9 cellular contexts compared by ENCODE assay signal in genomic region chr7:113289140-113289740, GRCh38.
DNase-seq lines count a peak whose midpoint lies in the region; ATAC-seq and TF ChIP-seq lines count a peak whose summit lies in the region.
"Had no signal": no experiment of that assay in that cellular context is flagged by ENCODE, and none has a peak within 500 bp of the region (broad histone marks: within the 10 kb centered on the region; RNA-seq: fewer than 3 reads in every experiment).

No MANE protein-coding gene starts in this region.

- peak; percentile 59 for TF ChIP-seq CTCF in GM13977 (IDR thresholded peaks at IDR 0.05; ENCODE audit: extremely low read depth, insufficient read depth, missing control alignments)
- peak; percentile 53 for TF ChIP-seq CTCF in PC-3 (conservative IDR thresholded peaks at IDR 0.05; ENCODE audit: low read depth, low read length)
- TF ChIP-seq CTCF in fibroblast of villous mesenchyme (IDR thresholded peaks at IDR 0.05; ENCODE audit: insufficient read depth, low read depth, low read length): peak; percentile 43
- TF ChIP-seq CTCF in sigmoid colon (IDR thresholded peaks at IDR 0.05): peak in 1 of 4 experiments; percentile 36

- POLR2A ChIA-PET in PC-3 (lab: Charles Lee; ENCODE audit: unreplicated experiment): no interaction called here

- no peaks in the 10 kb centered on the region for H4K20me1 ChIP-seq in PC-3 (ENCODE audit: low read length)

- H3K27ac ChIP-seq in PC-3 (ENCODE audit: low read length) (no peak overlapping the region), sigmoid colon (no peak overlapping the region)

- H3K9me2 ChIP-seq in PC-3 (replicated peaks; ENCODE audit: low read length): no peaks in the 10 kb centered on the region

- no TSS peak for BruUV-seq in PC-3 (replicated peaks; lab: Mats Ljungman, UMichigan)

- no peak overlapping the region for H2AFZ ChIP-seq in PC-3 (ENCODE audit: low read length)

- in situ Hi-C loops in GM13977 (cut with MboI; ENCODE audit: low pct_unique_long_range_greater_than_20kb, low sequenced_read_pairs, unreplicated experiment): no loop called here

- WGBS in sigmoid colon, 2 donors: 37 to 44% methylated on average over 4 of the region's 4 CpGs

- H3K4me3 ChIP-seq in PC-3 (ENCODE audit: low read length): no peak overlapping the region
- H3K4me3 ChIP-seq in fibroblast of villous mesenchyme (ENCODE audit: low read depth, low read length): no peak overlapping the region
- H3K4me3 ChIP-seq in sigmoid colon: no peak overlapping the region
- H3K4me3 ChIP-seq: HAP-1 had no signal

- H3F3A ChIP-seq in PC-3 (ENCODE audit: low read length, unreplicated experiment): no peaks in the 10 kb centered on the region

- DNase-seq in AG08395 (ENCODE audit: low spot score) (peak; percentile 41), GM13977 (ENCODE audit: low spot score) (peak; percentile 26), PC-3 (peak; percentile 56), fibroblast of villous mesenchyme (ENCODE audit: low read depth) (peak; percentile 20), sigmoid colon (no peak)

- no peaks in the 10 kb centered on the region for H3K9me3 ChIP-seq in PC-3 (ENCODE audit: low read length)
- no peaks in the 10 kb centered on the region for H3K9me3 ChIP-seq in sigmoid colon
- H3K9me3 ChIP-seq: HAP-1 had no signal

- no peaks in the 10 kb centered on the region for H3K27me3 ChIP-seq in PC-3 (ENCODE audit: low read length)
- no peaks in the 10 kb centered on the region for H3K27me3 ChIP-seq in sigmoid colon

- CTCF ChIA-PET in PC-3 (lab: Charles Lee): interaction anchor here (0.6 to 1.0 kb wide), 4 partner anchors 104 to 739 kb away, joined by 3 to 5 read pairs (median 4); no protein-coding TSS in a partner anchor

- intact Hi-C loops in PC-3 (cut with micrococcal nuclease): loop anchor here (1.0 kb wide), 2 partner anchors 130 to 739 kb away; no protein-coding TSS in a partner anchor
- intact Hi-C loops in sigmoid colon (cut with DNase I): no loop called here

- H3K79me2 ChIP-seq in PC-3 (ENCODE audit: low read length): no peaks in the 10 kb centered on the region

- TF ChIP-seq POLR2A in sigmoid colon (IDR thresholded peaks at IDR 0.05): no peak

- H3K4me2 ChIP-seq in PC-3 (ENCODE audit: low read length): no peak overlapping the region

- ATAC-seq in HG03066 (IDR thresholded peaks at IDR 0.05; ENCODE audit: low read depth, unreplicated experiment) (peak; percentile 43), PC-3 (peak; percentile 88), HG03135 (IDR thresholded peaks at IDR 0.05; ENCODE audit: unreplicated experiment) (no peak), HG02588 (IDR thresholded peaks at IDR 0.05; ENCODE audit: unreplicated experiment) (no peak)

- H3K4me1 ChIP-seq in PC-3 (ENCODE audit: insufficient read depth, low read length) (no peaks in the 10 kb centered on the region), sigmoid colon (peaks cover 0 to 9% (median under 1%) of the 10 kb centered on the region in 4 donors)
- H3K4me1 ChIP-seq: HAP-1 had no signal

- H3K9ac ChIP-seq in PC-3 (ENCODE audit: low read length): no peak overlapping the region

- H3K36me3 ChIP-seq in PC-3 (ENCODE audit: low read depth, low read length): no peaks in the 10 kb centered on the region
- no peaks in the 10 kb centered on the region for H3K36me3 ChIP-seq in sigmoid colon
- H3K36me3 ChIP-seq: HAP-1 had no signal

- TF ChIP-seq EP300 in sigmoid colon (IDR thresholded peaks at IDR 0.05): no peak

Comparison
In these comparisons a context has a peak if more than half of its experiments do, and no peak if none do; other contexts are left out.
1. ATAC-seq: peak in HG03066 (single experiment) and PC-3 (single experiment); none in HG03135 (single experiment) and HG02588 (single experiment).